ENCODE assay signal across 1 cellular context in the genomic region with DNA sequence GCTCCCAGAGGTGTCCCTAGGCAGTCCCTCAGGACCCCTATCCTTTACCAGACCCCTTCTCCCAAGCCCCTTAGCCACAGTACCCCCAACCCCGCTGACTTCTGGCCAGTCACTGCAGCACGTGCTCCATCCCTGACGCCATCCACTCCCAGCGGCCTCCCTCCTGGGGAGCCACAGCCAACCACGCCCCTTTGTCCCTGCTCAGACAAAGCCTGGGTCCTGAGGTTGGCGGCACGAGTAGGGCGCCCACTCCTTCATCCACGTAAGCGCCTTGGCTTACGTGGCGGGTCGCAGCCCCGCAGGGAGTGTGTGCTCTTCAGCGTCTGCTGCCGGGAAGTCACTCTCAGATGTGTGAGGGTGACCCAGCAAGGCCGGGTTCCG. TPM values are rescaled to one million over a fixed set of nuclear protein-coding genes. Genes with fewer than 3 reads are reported as not detected.
"Had no signal": no experiment of that assay in that cellular context is flagged by ENCODE, and none has a peak within 500 bp of the region (broad histone marks: within the 10 kb centered on the region; RNA-seq: fewer than 3 reads in every experiment).

No MANE protein-coding gene starts in this region.

RNA-seq across cellular contexts. Expression of a gene that starts 7.1 kb away (rescaled TPM):
- total RNA-seq: ascending aorta had no signal
